ENCODE assay signal across 30 cellular contexts in the genomic region with DNA sequence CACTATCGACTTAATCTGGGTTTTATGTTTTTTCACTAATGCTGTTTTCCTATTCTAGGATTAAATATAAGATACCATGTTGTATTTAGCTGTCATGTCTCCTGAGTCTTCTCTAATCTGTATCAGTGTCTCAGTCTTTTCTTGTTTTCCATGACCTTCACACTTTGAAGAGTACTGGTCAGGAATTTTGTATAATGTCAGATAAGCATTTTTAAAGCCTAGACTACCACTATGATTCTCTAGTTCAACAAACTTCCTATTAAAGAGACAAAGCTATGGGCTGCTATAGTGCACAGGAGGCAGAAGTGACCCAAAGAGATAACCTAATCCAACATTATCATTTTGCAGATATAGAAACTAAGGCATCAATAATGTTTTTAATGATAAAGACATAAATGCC.
"Had no signal": no experiment of that assay in that cellular context is flagged by ENCODE, and none has a peak within 500 bp of the region (broad histone marks: within the 10 kb centered on the region; RNA-seq: fewer than 3 reads in every experiment).

No MANE protein-coding gene starts in this region.

- H3K27ac ChIP-seq: ascending aorta, breast epithelium, cardiac muscle cell, colonic mucosa, heart left ventricle, WERI-Rb-1 had no signal

- H3K9me3 ChIP-seq: ascending aorta, breast epithelium, colonic mucosa, heart left ventricle had no signal

- H3K4me3 ChIP-seq: ascending aorta, breast epithelium, cardiac muscle cell, colonic mucosa, heart left ventricle had no signal

- H3K27me3 ChIP-seq: ascending aorta, breast epithelium, cardiac muscle cell, colonic mucosa, heart left ventricle had no signal

- FAIRE-seq: frontal cortex had no signal

- H3K36me3 ChIP-seq: breast epithelium, colonic mucosa, WERI-Rb-1 had no signal

- DNase-seq: activated B cell treated with CpG ODN at 0.5 μM for 24 hours; activated CD4-positive, alpha-beta T cell treated with anti-CD3 and anti-CD28 coated beads for 48 hours; activated CD4-positive, alpha-beta T cell treated with anti-CD3 and anti-CD28 coated beads, Interleukin-2, amount 50 U/mL, for 1 hour; activated CD4-positive, alpha-beta T cell treated with anti-CD3 and anti-CD28 coated beads, Interleukin-2, amount 50 U/mL, for 48 hours; activated CD8-positive, alpha-beta memory T cell treated with anti-CD3 and anti-CD28 coated beads for 24 hours; activated CD8-positive, alpha-beta T cell treated with anti-CD3 and anti-CD28 coated beads for 36 hours; activated gamma-delta T cell; activated naive CD4-positive, alpha-beta T cell; activated naive CD4-positive, alpha-beta T cell treated with anti-CD3 and anti-CD28 coated beads, Interleukin-2, amount 10 ng/mL, durations not matched to agents 7 days and 5 days; activated naive CD8-positive, alpha-beta T cell treated with anti-CD3 and anti-CD28 coated beads, Interleukin-2, amount 10 ng/mL, durations not matched to agents 7 days and 5 days; activated T-cell treated with anti-CD3 and anti-CD28 coated beads, Interleukin-2, amount 50 U/mL, for 48 hours; central memory CD4-positive, alpha-beta T cell; cerebellar nuclear complex; colonic mucosa; effector CD8-positive, alpha-beta T cell; endodermal cell; foreskin fibroblast; glutamatergic neuron; heart left ventricle; T-helper 1 cell; T-helper 17 cell; T1000; WERI-Rb-1 had no signal

- H3K4me1 ChIP-seq: ascending aorta, breast epithelium, colonic mucosa, heart left ventricle had no signal

- ATAC-seq: activated CD4-positive, CD25-positive, alpha-beta regulatory T cell treated with anti-CD3 and anti-CD28 coated beads, Interleukin-2, amount 50 U/mL, for 24 hours; activated CD8-positive, alpha-beta T cell treated with anti-CD3 and anti-CD28 coated beads for 36 hours; activated naive CD4-positive, alpha-beta T cell treated with anti-CD3 and anti-CD28 coated beads, Interleukin-2, amount 50 U/mL, for 72 hours; esophagus mucosa; heart left ventricle; T-helper 17 cell had no signal
